In genomic region chr16:11666108-11667055, GRCh38 we compare ENCODE assay signal across 11 cellular contexts. TPM values are rescaled to one million over a fixed set of nuclear protein-coding genes. Genes with fewer than 3 reads are reported as not detected.
DNase-seq lines count a peak whose midpoint lies in the region; ATAC-seq and TF ChIP-seq lines count a peak whose summit lies in the region.
"Had no signal": no experiment of that assay in that cellular context is flagged by ENCODE, and none has a peak within 500 bp of the region (broad histone marks: within the 10 kb centered on the region; RNA-seq: fewer than 3 reads in every experiment).

No MANE protein-coding gene starts in this region.

- peak overlapping the region in 2 of 7 donors; percentile 38 to 70 for H3K27ac Mint-ChIP-seq in CD14-positive monocyte
- peak overlapping the region; percentile 68 for H3K27ac Mint-ChIP-seq in activated CD8-positive, alpha-beta T cell treated with anti-CD3 and anti-CD28 coated beads, Interleukin-2, amount 10 ng/mL, durations not matched to agents 7 days and 5 days
- H3K27ac Mint-ChIP-seq in naive thymus-derived CD8-positive, alpha-beta T cell, result peak overlapping the region; percentile 51 to 98 (median 94)
- H3K27ac Mint-ChIP-seq: HFFc6 had no signal

- CTCF ChIA-PET in activated CD8-positive, alpha-beta T cell treated with anti-CD3 and anti-CD28 coated beads, Interleukin-2, amount 10 ng/mL, durations not matched to agents 7 days and 5 days (lab: Charles Lee), result interaction anchor here (1.0 to 2.6 kb wide), 7 partner anchors 17 to 135 kb away, joined by 3 to 12 read pairs (median 4); partner anchors contain the start of gene ZC3H7A

- H3K9me3 Mint-ChIP-seq in CD14-positive monocyte, result peaks cover 0 to 4% (median 0%) of the 10 kb centered on the region in 7 donors
- H3K9me3 Mint-ChIP-seq in activated CD8-positive, alpha-beta T cell treated with anti-CD3 and anti-CD28 coated beads, Interleukin-2, amount 10 ng/mL, durations not matched to agents 7 days and 5 days (ENCODE audit: insufficient read depth), result no peaks in the 10 kb centered on the region
- no peaks in the 10 kb centered on the region for H3K9me3 Mint-ChIP-seq in naive thymus-derived CD8-positive, alpha-beta T cell
- H3K9me3 Mint-ChIP-seq: HFFc6 had no signal

- TF ChIP-seq CTCF in CD14-positive monocyte (IDR thresholded peaks at IDR 0.05), result no peak

- POLR2A ChIA-PET in activated CD8-positive, alpha-beta T cell treated with anti-CD3 and anti-CD28 coated beads, Interleukin-2, amount 10 ng/mL, durations not matched to agents 7 days and 5 days (lab: Charles Lee), result interaction anchor here (1.4 kb wide), 1 partner anchor 11 kb away, joined by 3 read pairs; no protein-coding TSS in a partner anchor
- POLR2A ChIA-PET in naive thymus-derived CD8-positive, alpha-beta T cell (lab: Charles Lee), result interaction anchor here (1.0 to 3.0 kb wide), 7 partner anchors 7 to 107 kb away, joined by 3 to 9 read pairs (median 4); no protein-coding TSS in a partner anchor

- peaks cover 14 to 23% (median 18%) of the 10 kb centered on the region in 3 donors for H3K27me3 Mint-ChIP-seq in CD14-positive monocyte (ENCODE audit: low read depth in 3 of 3)
- H3K27me3 Mint-ChIP-seq in activated CD8-positive, alpha-beta T cell treated with anti-CD3 and anti-CD28 coated beads, Interleukin-2, amount 10 ng/mL, durations not matched to agents 7 days and 5 days (ENCODE audit: low read depth), result no peaks in the 10 kb centered on the region
- H3K27me3 Mint-ChIP-seq in naive thymus-derived CD8-positive, alpha-beta T cell, result no peaks in the 10 kb centered on the region

- no peak for DNase-seq in CD14-positive monocyte (ENCODE audit: low spot score)
- peak; percentile 65 for DNase-seq in DMS 273 (lab: John Stamatoyannopoulos, UW; ENCODE audit: unreplicated experiment)
- no peak for DNase-seq in activated CD8-positive, alpha-beta T cell treated with anti-CD3 and anti-CD28 coated beads, Interleukin-2, amount 10 ng/mL, durations not matched to agents 7 days and 5 days
- DNase-seq in naive thymus-derived CD8-positive, alpha-beta T cell, result no peak
- no peak for DNase-seq in stimulated activated CD4-positive, alpha-beta T cell treated with anti-CD3 and anti-CD28 coated beads, Interleukin-12 subunit alpha, Interleukin-12 subunit beta, amount 100 ng/mL, for 4 hours
- DNase-seq in SK-N-DZ (ENCODE audit: low spot score), result no peak
- DNase-seq: activated CD4-positive, CD25-positive, alpha-beta regulatory T cell; colonic mucosa; HFFc6; KBM-7 had no signal

- ATAC-seq in activated CD8-positive, alpha-beta T cell treated with anti-CD3 and anti-CD28 coated beads, Interleukin-2, amount 10 ng/mL, durations not matched to agents 7 days and 5 days, result no peak
- ATAC-seq in naive thymus-derived CD8-positive, alpha-beta T cell, result no peak
- no peak for ATAC-seq in HG02938 (IDR thresholded peaks at IDR 0.05; ENCODE audit: unreplicated experiment)

- peaks cover 10 to 11% of the 10 kb centered on the region in 2 donors for H3K36me3 Mint-ChIP-seq in CD14-positive monocyte
- H3K36me3 Mint-ChIP-seq in activated CD8-positive, alpha-beta T cell treated with anti-CD3 and anti-CD28 coated beads, Interleukin-2, amount 10 ng/mL, durations not matched to agents 7 days and 5 days (ENCODE audit: low read depth), result peaks cover 4% of the 10 kb centered on the region
- no peaks in the 10 kb centered on the region for H3K36me3 Mint-ChIP-seq in naive thymus-derived CD8-positive, alpha-beta T cell

- H3K4me1 Mint-ChIP-seq in CD14-positive monocyte, result peaks cover 37% of the 10 kb centered on the region
- peaks cover 62% of the 10 kb centered on the region for H3K4me1 Mint-ChIP-seq in activated CD8-positive, alpha-beta T cell treated with anti-CD3 and anti-CD28 coated beads, Interleukin-2, amount 10 ng/mL, durations not matched to agents 7 days and 5 days (ENCODE audit: low read depth)
- peaks cover 38 to 72% (median 68%) of the 10 kb centered on the region in 4 donors for H3K4me1 Mint-ChIP-seq in naive thymus-derived CD8-positive, alpha-beta T cell

- intact Hi-C loops in CD14-positive monocyte (cut with micrococcal nuclease), result loop anchor here in 1 of 2 donors (5.0 kb wide), 1 partner anchor 36 kb away; no protein-coding TSS in a partner anchor

- peak overlapping the region; percentile 25 to 42 for H3K4me3 Mint-ChIP-seq in CD14-positive monocyte
- H3K4me3 Mint-ChIP-seq in activated CD8-positive, alpha-beta T cell treated with anti-CD3 and anti-CD28 coated beads, Interleukin-2, amount 10 ng/mL, durations not matched to agents 7 days and 5 days, result peak overlapping the region; percentile 58
- H3K4me3 Mint-ChIP-seq in naive thymus-derived CD8-positive, alpha-beta T cell, result peak overlapping the region; percentile 66 to 87 (median 79)

RNA-seq across cellular contexts. Expression of gene SNN, which starts 1.9 kb away (rescaled TPM):
- polyA plus RNA-seq in CD14-positive monocyte, result 100 to 1,000 TPM in 1 of 2 donors, 10 to 100 TPM in 1; 91.7 to 111 TPM
- total RNA-seq in activated CD8-positive, alpha-beta T cell treated with anti-CD3 and anti-CD28 coated beads, Interleukin-2, amount 10 ng/mL, durations not matched to agents 7 days and 5 days, result 10 to 100 TPM; 27.3 to 28.9 TPM
- 10 to 100 TPM; 24.4 to 25.9 TPM for total RNA-seq in naive thymus-derived CD8-positive, alpha-beta T cell
- polyA plus RNA-seq in naive thymus-derived CD8-positive, alpha-beta T cell, result 10 to 100 TPM; 16.0 to 26.9 (median 19.0) TPM
- polyA plus RNA-seq in SK-N-DZ (2014; cell fraction: cytosol; rRNA removed), result 51.8 and 56.7 TPM in 2 replicates
- 21.1 and 27.0 TPM in 2 replicates for polyA plus RNA-seq in SK-N-DZ (2014; cell fraction: nucleus; rRNA removed)
